ENCODE assay signal across 9 cellular contexts in the genomic region with DNA sequence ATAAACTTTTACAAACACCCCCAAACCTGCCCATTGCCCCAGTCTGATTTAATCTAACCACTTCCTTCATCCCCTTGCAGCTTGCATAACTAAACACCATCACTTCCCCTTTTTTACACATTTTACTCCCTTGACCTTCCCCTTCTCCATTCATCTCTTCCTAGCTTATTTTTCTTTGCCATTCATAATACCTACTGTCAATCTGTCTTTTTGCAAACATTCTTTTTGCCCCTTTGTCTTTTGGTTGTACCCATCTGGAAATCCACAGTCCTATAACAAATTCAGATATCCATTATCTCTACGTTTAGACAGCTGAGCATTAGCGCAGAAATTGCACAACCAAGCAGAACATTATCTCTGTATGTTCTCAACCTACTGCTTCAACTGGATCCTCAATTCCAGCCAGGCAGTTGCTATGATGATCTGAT.
DNase-seq lines count a peak whose midpoint lies in the region; ATAC-seq and TF ChIP-seq lines count a peak whose summit lies in the region.
"Had no signal": no experiment of that assay in that cellular context is flagged by ENCODE, and none has a peak within 500 bp of the region (broad histone marks: within the 10 kb centered on the region; RNA-seq: fewer than 3 reads in every experiment).

No MANE protein-coding gene starts in this region.

- no peaks in the 10 kb centered on the region for H3K36me3 ChIP-seq in OCI-LY1 (ENCODE audit: insufficient read depth, low read length)

- H4K20me1 ChIP-seq in OCI-LY1 (ENCODE audit: insufficient read depth, low read length) = no peaks in the 10 kb centered on the region

- peak overlapping the region; percentile 16 for H3K27ac ChIP-seq in OCI-LY1 (ENCODE audit: low read depth, low read length, poor library complexity, severe bottlenecking)

- ATAC-seq in GM19043 (IDR thresholded peaks at IDR 0.05; ENCODE audit: low read depth, unreplicated experiment) = peak; percentile 88
- ATAC-seq in HG02938 (IDR thresholded peaks at IDR 0.05; ENCODE audit: unreplicated experiment) = peak; percentile 60
- ATAC-seq in stimulated activated memory B cell treated with anti-CD40 and anti-IgM and Interleukin-4, amounts not matched to agents 10 μg/mL and 1 μg/mL and 100 μg/mL, for 72 hours = peak; percentile 83

- TF ChIP-seq CTCF in OCI-LY1 (IDR thresholded peaks at IDR 0.05; ENCODE audit: low read length) = no peak

- H3K4me2 ChIP-seq in OCI-LY1 (ENCODE audit: low read length) = peak overlapping the region; percentile 47

- H3K9me3 Mint-ChIP-seq in stimulated activated memory B cell treated with anti-CD40 and anti-IgM and Interleukin-4, amounts not matched to agents 10 μg/mL and 1 μg/mL and 100 μg/mL, for 72 hours = no peaks in the 10 kb centered on the region

- H3F3A ChIP-seq in OCI-LY1 (ENCODE audit: insufficient read depth, low read length) = no peaks in the 10 kb centered on the region

- H3K4me1 Mint-ChIP-seq in stimulated activated memory B cell treated with anti-CD40 and anti-IgM and Interleukin-4, amounts not matched to agents 10 μg/mL and 1 μg/mL and 100 μg/mL, for 72 hours = peaks cover 27% of the 10 kb centered on the region

- no peaks in the 10 kb centered on the region; the same call in 1 of the 2 replicates for H3K27me3 ChIP-seq in OCI-LY1 (ENCODE audit: insufficient read depth, low read length)

- no peaks in the 10 kb centered on the region for H3K36me3 Mint-ChIP-seq in stimulated activated memory B cell treated with anti-CD40 and anti-IgM and Interleukin-4, amounts not matched to agents 10 μg/mL and 1 μg/mL and 100 μg/mL, for 72 hours

- no peaks in the 10 kb centered on the region for H3K79me2 ChIP-seq in OCI-LY1 (ENCODE audit: insufficient read depth, low read length)

- H2AFZ ChIP-seq in OCI-LY1 (ENCODE audit: low read length) = no peak overlapping the region

- no peak overlapping the region for H3K4me3 Mint-ChIP-seq in stimulated activated memory B cell treated with anti-CD40 and anti-IgM and Interleukin-4, amounts not matched to agents 10 μg/mL and 1 μg/mL and 100 μg/mL, for 72 hours

- H3K27ac Mint-ChIP-seq in stimulated activated memory B cell treated with anti-CD40 and anti-IgM and Interleukin-4, amounts not matched to agents 10 μg/mL and 1 μg/mL and 100 μg/mL, for 72 hours = no peak overlapping the region

- no peak for DNase-seq in GM03348 (ENCODE audit: low spot score)
- no peak for DNase-seq in NCI-H2029 (lab: John Stamatoyannopoulos, UW)
- no peak for DNase-seq in AG08395 (ENCODE audit: low spot score)
- DNase-seq: NCI-H187 treated with DMSO at 0.1 percent for 48 hours, T1000 had no signal

- peaks cover 17% of the 10 kb centered on the region for H3K4me1 ChIP-seq in OCI-LY1 (ENCODE audit: insufficient read depth, low read length, severe bottlenecking)

- peaks cover 3% of the 10 kb centered on the region; the same call in 1 of the 2 replicates for H3K9me3 ChIP-seq in OCI-LY1 (ENCODE audit: low read length)

- H3K9ac ChIP-seq in OCI-LY1 (ENCODE audit: low read length) = no peak overlapping the region

- no peaks in the 10 kb centered on the region for H3K27me3 Mint-ChIP-seq in stimulated activated memory B cell treated with anti-CD40 and anti-IgM and Interleukin-4, amounts not matched to agents 10 μg/mL and 1 μg/mL and 100 μg/mL, for 72 hours

- H3K9me2 ChIP-seq in OCI-LY1 (ENCODE audit: low read depth, low read length) = no peaks in the 10 kb centered on the region

- H3K4me3 ChIP-seq in OCI-LY1 (ENCODE audit: low read depth, low read length, poor library complexity, severe bottlenecking) = no peak overlapping the region
